ENCODE assay signal across 1 cellular context in the genomic region with DNA sequence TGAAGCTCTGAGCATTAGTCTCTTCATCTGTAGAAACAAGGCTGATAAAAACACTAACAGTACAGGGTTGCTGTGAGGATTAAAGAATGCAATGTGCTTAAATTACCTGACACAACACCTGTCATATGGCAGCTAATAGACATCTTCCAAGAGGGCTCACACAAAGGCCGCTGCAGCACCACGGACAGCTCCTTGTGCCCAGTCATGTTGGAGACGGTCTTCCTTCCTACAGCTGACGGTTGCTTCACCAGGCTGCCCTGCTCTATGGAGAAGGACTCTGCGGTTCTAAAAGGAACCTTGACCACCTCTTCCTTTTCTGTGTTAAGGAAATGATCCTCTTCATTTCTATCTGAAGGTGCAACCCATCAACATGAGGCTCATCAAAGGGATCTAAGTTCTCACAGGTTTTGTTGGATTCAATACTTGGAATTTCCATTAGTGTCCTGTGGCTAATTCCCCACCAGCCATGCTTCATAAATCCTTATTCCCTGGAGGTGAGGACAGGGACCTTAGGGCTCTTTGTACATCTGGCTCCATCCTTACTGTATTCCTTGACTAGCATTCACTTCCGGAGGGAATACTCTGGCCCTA.
TF ChIP-seq lines count a peak whose summit lies in the region.

No MANE protein-coding gene starts in this region.

TF ChIP-seq in HepG2, 621 proteins besides CTCF, POLR2A, EP300 and RAD21 (continued from another document and continues in another):
- TF ChIP-seq, protein P1, sequence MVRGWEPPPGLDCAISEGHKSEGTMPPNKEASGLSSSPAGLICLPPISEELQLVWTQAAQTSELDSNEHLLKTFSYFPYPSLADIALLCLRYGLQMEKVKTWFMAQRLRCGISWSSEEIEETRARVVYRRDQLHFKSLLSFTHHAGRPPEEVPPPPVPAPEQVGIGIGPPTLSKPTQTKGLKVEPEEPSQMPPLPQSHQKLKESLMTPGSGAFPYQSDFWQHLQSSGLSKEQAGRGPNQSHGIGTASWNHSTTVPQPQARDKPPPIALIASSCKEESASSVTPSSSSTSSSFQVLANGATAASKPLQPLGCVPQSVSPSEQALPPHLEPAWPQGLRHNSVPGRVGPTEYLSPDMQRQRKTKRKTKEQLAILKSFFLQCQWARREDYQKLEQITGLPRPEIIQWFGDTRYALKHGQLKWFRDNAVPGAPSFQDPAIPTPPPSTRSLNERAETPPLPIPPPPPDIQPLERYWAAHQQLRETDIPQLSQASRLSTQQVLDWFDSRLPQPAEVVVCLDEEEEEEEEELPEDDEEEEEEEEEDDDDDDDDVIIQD (CRISPR knock-in tag; IDR thresholded peaks at IDR 0.05; ENCODE audit: low read depth): 0 out of 2 replicates have a peak, but pooled peaks have one; percentile 41
- TF ChIP-seq, protein P2, sequence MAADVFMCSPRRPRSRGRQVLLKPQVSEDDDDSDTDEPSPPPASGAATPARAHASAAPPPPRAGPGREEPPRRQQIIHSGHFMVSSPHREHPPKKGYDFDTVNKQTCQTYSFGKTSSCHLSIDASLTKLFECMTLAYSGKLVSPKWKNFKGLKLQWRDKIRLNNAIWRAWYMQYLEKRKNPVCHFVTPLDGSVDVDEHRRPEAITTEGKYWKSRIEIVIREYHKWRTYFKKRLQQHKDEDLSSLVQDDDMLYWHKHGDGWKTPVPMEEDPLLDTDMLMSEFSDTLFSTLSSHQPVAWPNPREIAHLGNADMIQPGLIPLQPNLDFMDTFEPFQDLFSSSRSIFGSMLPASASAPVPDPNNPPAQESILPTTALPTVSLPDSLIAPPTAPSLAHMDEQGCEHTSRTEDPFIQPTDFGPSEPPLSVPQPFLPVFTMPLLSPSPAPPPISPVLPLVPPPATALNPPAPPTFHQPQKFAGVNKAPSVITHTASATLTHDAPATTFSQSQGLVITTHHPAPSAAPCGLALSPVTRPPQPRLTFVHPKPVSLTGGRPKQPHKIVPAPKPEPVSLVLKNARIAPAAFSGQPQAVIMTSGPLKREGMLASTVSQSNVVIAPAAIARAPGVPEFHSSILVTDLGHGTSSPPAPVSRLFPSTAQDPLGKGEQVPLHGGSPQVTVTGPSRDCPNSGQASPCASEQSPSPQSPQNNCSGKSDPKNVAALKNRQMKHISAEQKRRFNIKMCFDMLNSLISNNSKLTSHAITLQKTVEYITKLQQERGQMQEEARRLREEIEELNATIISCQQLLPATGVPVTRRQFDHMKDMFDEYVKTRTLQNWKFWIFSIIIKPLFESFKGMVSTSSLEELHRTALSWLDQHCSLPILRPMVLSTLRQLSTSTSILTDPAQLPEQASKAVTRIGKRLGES (CRISPR knock-in tag; IDR thresholded peaks at IDR 0.05; ENCODE audit: borderline replicate concordance): peak; percentile 59; the same call in 1 of the 2 replicates
- TF ChIP-seq ZNF674 (CRISPR knock-in tag; IDR thresholded peaks at IDR 0.05; ENCODE audit: low read depth) (peak; percentile 42; the same call in 1 of the 2 replicates), ZFY (CRISPR knock-in tag; IDR thresholded peaks at IDR 0.05) (peak; percentile 16; the same call in 1 of the 2 replicates), ZNF883 (CRISPR knock-in tag; IDR thresholded peaks at IDR 0.05; ENCODE audit: not compliant biosample characterization) (peak; percentile 35), ZNF644 (CRISPR knock-in tag; IDR thresholded peaks at IDR 0.05; ENCODE audit: low read depth) (peak; percentile 92), MTF2 (CRISPR knock-in tag; IDR thresholded peaks at IDR 0.05; ENCODE audit: borderline replicate concordance) (no peak), ZNF430 (CRISPR knock-in tag; IDR thresholded peaks at IDR 0.05) (peak; percentile 51; the same call in 1 of the 2 replicates), GABPB1 (CRISPR knock-in tag; IDR thresholded peaks at IDR 0.05) (peak; percentile 28; the same call in 1 of the 2 replicates), ZNF777 (CRISPR knock-in tag; IDR thresholded peaks at IDR 0.05) (peak; percentile 41; the same call in 1 of the 2 replicates), MEIS2 (CRISPR knock-in tag; IDR thresholded peaks at IDR 0.05) (peak; percentile 73), SRSF4 (IDR thresholded peaks at IDR 0.05; ENCODE audit: low read depth, low read length, poor library complexity, severe bottlenecking) (no peak), HDAC1 (CRISPR knock-in tag; IDR thresholded peaks at IDR 0.05) (no peak), ZMAT3 (CRISPR knock-in tag; conservative IDR thresholded peaks at IDR 0.05) (peak; percentile 75; the same call in 1 of the 2 replicates), KDM1A (CRISPR knock-in tag; IDR thresholded peaks at IDR 0.05) (no peak), ZNF790 (CRISPR knock-in tag; IDR thresholded peaks at IDR 0.05; ENCODE audit: borderline replicate concordance) (peak; percentile 46; the same call in 1 of the 2 replicates), ZFP36L2 (CRISPR knock-in tag; IDR thresholded peaks at IDR 0.05) (0 out of 2 replicates have a peak, but pooled peaks have one; percentile 80), TCF7L2 (IDR thresholded peaks at IDR 0.05; ENCODE audit: low read depth, low read length) (no peak), STAT5B (CRISPR knock-in tag; IDR thresholded peaks at IDR 0.05) (peak; percentile 82; the same call in 1 of the 2 replicates), MZF1 (CRISPR knock-in tag; IDR thresholded peaks at IDR 0.05; ENCODE audit: borderline replicate concordance) (no peak), ZNF263 (CRISPR knock-in tag; IDR thresholded peaks at IDR 0.05) (0 out of 2 replicates have a peak, but pooled peaks have one; percentile 44), ZNF234 (CRISPR knock-in tag; conservative IDR thresholded peaks at IDR 0.05) (no peak), ZNF773 (CRISPR knock-in tag; IDR thresholded peaks at IDR 0.05; ENCODE audit: borderline replicate concordance) (peak; percentile 94; the same call in 1 of the 2 replicates), ZNF558 (CRISPR knock-in tag; IDR thresholded peaks at IDR 0.05; ENCODE audit: borderline replicate concordance) (peak; percentile 56; the same call in 1 of the 2 replicates), SP140L (CRISPR knock-in tag; IDR thresholded peaks at IDR 0.05; ENCODE audit: borderline replicate concordance) (peak; percentile 37; the same call in 1 of the 2 replicates), ZNF589 (CRISPR knock-in tag; conservative IDR thresholded peaks at IDR 0.05) (0 out of 2 replicates have a peak, but pooled peaks have one; percentile 34), FOSL1 (CRISPR knock-in tag; IDR thresholded peaks at IDR 0.05; ENCODE audit: borderline replicate concordance) (no peak), ZNF614 (CRISPR knock-in tag; IDR thresholded peaks at IDR 0.05; ENCODE audit: borderline replicate concordance) (peak; percentile 49; the same call in 1 of the 2 replicates), ERF (CRISPR knock-in tag; IDR thresholded peaks at IDR 0.05) (peak; percentile 84), AKAP8 (CRISPR knock-in tag; IDR thresholded peaks at IDR 0.05) (no peak), REPIN1 (CRISPR knock-in tag; IDR thresholded peaks at IDR 0.05; ENCODE audit: borderline replicate concordance, low read depth) (no peak), CC2D1A (CRISPR knock-in tag; IDR thresholded peaks at IDR 0.05) (no peak)
- TF ChIP-seq, protein P3, sequence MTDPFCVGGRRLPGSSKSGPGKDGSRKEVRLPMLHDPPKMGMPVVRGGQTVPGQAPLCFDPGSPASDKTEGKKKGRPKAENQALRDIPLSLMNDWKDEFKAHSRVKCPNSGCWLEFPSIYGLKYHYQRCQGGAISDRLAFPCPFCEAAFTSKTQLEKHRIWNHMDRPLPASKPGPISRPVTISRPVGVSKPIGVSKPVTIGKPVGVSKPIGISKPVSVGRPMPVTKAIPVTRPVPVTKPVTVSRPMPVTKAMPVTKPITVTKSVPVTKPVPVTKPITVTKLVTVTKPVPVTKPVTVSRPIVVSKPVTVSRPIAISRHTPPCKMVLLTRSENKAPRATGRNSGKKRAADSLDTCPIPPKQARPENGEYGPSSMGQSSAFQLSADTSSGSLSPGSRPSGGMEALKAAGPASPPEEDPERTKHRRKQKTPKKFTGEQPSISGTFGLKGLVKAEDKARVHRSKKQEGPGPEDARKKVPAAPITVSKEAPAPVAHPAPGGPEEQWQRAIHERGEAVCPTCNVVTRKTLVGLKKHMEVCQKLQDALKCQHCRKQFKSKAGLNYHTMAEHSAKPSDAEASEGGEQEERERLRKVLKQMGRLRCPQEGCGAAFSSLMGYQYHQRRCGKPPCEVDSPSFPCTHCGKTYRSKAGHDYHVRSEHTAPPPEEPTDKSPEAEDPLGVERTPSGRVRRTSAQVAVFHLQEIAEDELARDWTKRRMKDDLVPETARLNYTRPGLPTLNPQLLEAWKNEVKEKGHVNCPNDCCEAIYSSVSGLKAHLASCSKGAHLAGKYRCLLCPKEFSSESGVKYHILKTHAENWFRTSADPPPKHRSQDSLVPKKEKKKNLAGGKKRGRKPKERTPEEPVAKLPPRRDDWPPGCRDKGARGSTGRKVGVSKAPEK (CRISPR knock-in tag; IDR thresholded peaks at IDR 0.05; ENCODE audit: borderline replicate concordance): no peak
- TF ChIP-seq, protein P4, sequence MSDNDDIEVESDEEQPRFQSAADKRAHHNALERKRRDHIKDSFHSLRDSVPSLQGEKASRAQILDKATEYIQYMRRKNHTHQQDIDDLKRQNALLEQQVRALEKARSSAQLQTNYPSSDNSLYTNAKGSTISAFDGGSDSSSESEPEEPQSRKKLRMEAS (IDR thresholded peaks at IDR 0.05): no peak
- TF ChIP-seq, protein P5, sequence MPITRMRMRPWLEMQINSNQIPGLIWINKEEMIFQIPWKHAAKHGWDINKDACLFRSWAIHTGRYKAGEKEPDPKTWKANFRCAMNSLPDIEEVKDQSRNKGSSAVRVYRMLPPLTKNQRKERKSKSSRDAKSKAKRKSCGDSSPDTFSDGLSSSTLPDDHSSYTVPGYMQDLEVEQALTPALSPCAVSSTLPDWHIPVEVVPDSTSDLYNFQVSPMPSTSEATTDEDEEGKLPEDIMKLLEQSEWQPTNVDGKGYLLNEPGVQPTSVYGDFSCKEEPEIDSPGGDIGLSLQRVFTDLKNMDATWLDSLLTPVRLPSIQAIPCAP (CRISPR knock-in tag; IDR thresholded peaks at IDR 0.05; ENCODE audit: low read depth): peak; percentile 42; the same call in 1 of the 2 replicates
- TF ChIP-seq, protein P6, sequence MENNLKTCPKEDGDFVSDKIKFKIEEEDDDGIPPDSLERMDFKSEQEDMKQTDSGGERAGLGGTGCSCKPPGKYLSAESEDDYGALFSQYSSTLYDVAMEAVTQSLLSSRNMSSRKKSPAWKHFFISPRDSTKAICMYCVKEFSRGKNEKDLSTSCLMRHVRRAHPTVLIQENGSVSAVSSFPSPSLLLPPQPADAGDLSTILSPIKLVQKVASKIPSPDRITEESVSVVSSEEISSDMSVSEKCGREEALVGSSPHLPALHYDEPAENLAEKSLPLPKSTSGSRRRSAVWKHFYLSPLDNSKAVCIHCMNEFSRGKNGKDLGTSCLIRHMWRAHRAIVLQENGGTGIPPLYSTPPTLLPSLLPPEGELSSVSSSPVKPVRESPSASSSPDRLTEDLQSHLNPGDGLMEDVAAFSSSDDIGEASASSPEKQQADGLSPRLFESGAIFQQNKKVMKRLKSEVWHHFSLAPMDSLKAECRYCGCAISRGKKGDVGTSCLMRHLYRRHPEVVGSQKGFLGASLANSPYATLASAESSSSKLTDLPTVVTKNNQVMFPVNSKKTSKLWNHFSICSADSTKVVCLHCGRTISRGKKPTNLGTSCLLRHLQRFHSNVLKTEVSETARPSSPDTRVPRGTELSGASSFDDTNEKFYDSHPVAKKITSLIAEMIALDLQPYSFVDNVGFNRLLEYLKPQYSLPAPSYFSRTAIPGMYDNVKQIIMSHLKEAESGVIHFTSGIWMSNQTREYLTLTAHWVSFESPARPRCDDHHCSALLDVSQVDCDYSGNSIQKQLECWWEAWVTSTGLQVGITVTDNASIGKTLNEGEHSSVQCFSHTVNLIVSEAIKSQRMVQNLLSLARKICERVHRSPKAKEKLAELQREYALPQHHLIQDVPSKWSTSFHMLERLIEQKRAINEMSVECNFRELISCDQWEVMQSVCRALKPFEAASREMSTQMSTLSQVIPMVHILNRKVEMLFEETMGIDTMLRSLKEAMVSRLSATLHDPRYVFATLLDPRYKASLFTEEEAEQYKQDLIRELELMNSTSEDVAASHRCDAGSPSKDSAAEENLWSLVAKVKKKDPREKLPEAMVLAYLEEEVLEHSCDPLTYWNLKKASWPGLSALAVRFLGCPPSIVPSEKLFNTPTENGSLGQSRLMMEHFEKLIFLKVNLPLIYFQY (CRISPR knock-in tag; IDR thresholded peaks at IDR 0.05; ENCODE audit: borderline replicate concordance): 0 out of 2 replicates have a peak, but pooled peaks have one; percentile 29
- TF ChIP-seq, protein P7, sequence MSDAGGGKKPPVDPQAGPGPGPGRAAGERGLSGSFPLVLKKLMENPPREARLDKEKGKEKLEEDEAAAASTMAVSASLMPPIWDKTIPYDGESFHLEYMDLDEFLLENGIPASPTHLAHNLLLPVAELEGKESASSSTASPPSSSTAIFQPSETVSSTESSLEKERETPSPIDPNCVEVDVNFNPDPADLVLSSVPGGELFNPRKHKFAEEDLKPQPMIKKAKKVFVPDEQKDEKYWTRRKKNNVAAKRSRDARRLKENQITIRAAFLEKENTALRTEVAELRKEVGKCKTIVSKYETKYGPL (CRISPR knock-in tag; IDR thresholded peaks at IDR 0.05): peak; percentile 69; the same call in 1 of the 2 replicates
- TF ChIP-seq, protein P8, sequence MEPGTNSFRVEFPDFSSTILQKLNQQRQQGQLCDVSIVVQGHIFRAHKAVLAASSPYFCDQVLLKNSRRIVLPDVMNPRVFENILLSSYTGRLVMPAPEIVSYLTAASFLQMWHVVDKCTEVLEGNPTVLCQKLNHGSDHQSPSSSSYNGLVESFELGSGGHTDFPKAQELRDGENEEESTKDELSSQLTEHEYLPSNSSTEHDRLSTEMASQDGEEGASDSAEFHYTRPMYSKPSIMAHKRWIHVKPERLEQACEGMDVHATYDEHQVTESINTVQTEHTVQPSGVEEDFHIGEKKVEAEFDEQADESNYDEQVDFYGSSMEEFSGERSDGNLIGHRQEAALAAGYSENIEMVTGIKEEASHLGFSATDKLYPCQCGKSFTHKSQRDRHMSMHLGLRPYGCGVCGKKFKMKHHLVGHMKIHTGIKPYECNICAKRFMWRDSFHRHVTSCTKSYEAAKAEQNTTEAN (CRISPR knock-in tag; conservative IDR thresholded peaks at IDR 0.05): peak; percentile 80; the same call in 1 of the 2 replicates
- TF ChIP-seq, protein P9, sequence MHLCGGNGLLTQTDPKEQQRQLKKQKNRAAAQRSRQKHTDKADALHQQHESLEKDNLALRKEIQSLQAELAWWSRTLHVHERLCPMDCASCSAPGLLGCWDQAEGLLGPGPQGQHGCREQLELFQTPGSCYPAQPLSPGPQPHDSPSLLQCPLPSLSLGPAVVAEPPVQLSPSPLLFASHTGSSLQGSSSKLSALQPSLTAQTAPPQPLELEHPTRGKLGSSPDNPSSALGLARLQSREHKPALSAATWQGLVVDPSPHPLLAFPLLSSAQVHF (CRISPR knock-in tag; IDR thresholded peaks at IDR 0.05): 0 out of 2 replicates have a peak, but pooled peaks have one; percentile 14
- TF ChIP-seq, protein P10, sequence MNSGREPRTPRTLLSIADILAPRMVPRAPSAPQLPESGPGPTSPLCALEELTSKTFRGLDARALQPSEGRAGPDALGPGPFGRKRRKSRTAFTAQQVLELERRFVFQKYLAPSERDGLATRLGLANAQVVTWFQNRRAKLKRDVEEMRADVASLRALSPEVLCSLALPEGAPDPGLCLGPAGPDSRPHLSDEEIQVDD (CRISPR knock-in tag; IDR thresholded peaks at IDR 0.05; ENCODE audit: borderline replicate concordance): no peak
- TF ChIP-seq, protein P11, sequence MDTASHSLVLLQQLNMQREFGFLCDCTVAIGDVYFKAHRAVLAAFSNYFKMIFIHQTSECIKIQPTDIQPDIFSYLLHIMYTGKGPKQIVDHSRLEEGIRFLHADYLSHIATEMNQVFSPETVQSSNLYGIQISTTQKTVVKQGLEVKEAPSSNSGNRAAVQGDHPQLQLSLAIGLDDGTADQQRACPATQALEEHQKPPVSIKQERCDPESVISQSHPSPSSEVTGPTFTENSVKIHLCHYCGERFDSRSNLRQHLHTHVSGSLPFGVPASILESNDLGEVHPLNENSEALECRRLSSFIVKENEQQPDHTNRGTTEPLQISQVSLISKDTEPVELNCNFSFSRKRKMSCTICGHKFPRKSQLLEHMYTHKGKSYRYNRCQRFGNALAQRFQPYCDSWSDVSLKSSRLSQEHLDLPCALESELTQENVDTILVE (CRISPR knock-in tag; IDR thresholded peaks at IDR 0.05): peak; percentile 44; the same call in 1 of the 2 replicates
